Comparison of ENCODE assay signal across 1 cellular context in the genomic region with DNA sequence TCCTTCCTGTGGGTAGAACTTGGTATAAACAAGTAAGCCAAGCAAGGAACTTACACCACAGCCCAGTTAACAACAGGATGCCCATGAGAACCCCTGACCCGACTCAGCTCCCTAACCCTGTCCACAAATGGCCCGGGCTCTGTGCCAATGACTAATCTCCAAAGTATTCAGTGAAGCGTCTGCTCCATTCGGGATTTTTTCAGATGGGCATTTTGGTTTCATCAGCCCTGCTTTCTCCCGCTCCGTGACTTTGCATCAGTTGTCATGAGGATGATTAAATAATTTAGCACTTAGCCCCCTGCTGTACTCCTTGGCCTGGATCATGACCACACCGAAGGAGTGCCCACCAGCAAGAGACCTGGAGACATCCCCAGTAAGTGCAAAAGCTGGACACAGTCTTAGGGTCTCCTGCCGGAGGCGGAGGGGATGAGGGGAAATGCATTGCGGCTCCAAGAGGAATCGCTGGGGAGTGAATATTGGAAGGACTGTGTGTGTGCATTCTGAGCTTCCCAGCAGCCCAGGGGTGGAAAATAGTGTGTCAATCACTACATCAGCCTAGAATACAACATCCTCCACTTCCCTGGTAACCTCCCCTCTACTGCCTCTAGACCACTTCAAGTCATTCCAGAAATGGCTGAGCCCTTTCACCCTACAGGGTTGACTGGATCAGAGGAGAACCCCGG.
TF ChIP-seq lines count a peak whose summit lies in the region.

No MANE protein-coding gene starts in this region.

TF ChIP-seq in IMR-90, 13 proteins besides CTCF, POLR2A, EP300 and RAD21 (continued from another document):
- TF ChIP-seq USF2 (IDR thresholded peaks at IDR 0.05; ENCODE audit: low read depth, low read length) (no peak), ELK1 (IDR thresholded peaks at IDR 0.05; ENCODE audit: borderline replicate concordance, low read depth, low read length) (no peak), RFX5 (IDR thresholded peaks at IDR 0.05; ENCODE audit: low read depth, low read length) (no peak), BHLHE40 (IDR thresholded peaks at IDR 0.05; ENCODE audit: low read depth, low read length) (no peak), MXI1 (IDR thresholded peaks at IDR 0.05; ENCODE audit: borderline replicate concordance, low read depth, low read length) (no peak), RCOR1 (IDR thresholded peaks at IDR 0.05; ENCODE audit: insufficient replicate concordance, low read length) (no peak)
TF ChIP-seq in IMR-90: peak in this region for 3.
